Comparison of ENCODE assay signal across 11 cellular contexts in genomic region chr17:61247438-61247837, GRCh38.
DNase-seq lines count a peak whose midpoint lies in the region; ATAC-seq and TF ChIP-seq lines count a peak whose summit lies in the region.
"Had no signal": no experiment of that assay in that cellular context is flagged by ENCODE, and none has a peak within 500 bp of the region (broad histone marks: within the 10 kb centered on the region; RNA-seq: fewer than 3 reads in every experiment).

No MANE protein-coding gene starts in this region.

- ATAC-seq in HG03469 (IDR thresholded peaks at IDR 0.05; ENCODE audit: unreplicated experiment) = no peak
- no peak for ATAC-seq in GM19455 (IDR thresholded peaks at IDR 0.05; ENCODE audit: unreplicated experiment)

- TF ChIP-seq CTCF in AG09319 (IDR thresholded peaks at IDR 0.05; ENCODE audit: low read depth, low read length) = no peak
- no peak for TF ChIP-seq CTCF in WERI-Rb-1 (IDR thresholded peaks at IDR 0.05; ENCODE audit: low read depth, low read length)

- no peak overlapping the region for H3K4me3 ChIP-seq in WERI-Rb-1 (ENCODE audit: low read depth, low read length)

- no peaks in the 10 kb centered on the region for H3K9me3 ChIP-seq in WERI-Rb-1 (ENCODE audit: severe bottlenecking)

- DNase-seq in AG09319 (ENCODE audit: extremely low read depth, low read depth) (peak; percentile 90), HT1080 (ENCODE audit: low read depth) (peak; percentile 62), amniotic epithelial cell (ENCODE audit: low read depth) (peak; percentile 83), iris pigment epithelial cell (ENCODE audit: low read depth) (peak; percentile 42), WERI-Rb-1 (no peak)
- no peak for DNase-seq in activated CD4-positive, alpha-beta T cell treated with anti-CD3 and anti-CD28 coated beads, Interleukin-2, amount 50 U/mL, for 4 hours
- DNase-seq: activated B cell treated with CpG ODN at 0.5 μM for 24 hours, cerebellar nuclear complex, Karpas-422 had no signal

- H3K27ac ChIP-seq in WERI-Rb-1 = no peak overlapping the region

- H3K27me3 ChIP-seq in WERI-Rb-1 (ENCODE audit: insufficient read depth, low read depth, severe bottlenecking) = no peaks in the 10 kb centered on the region

- H3K36me3 ChIP-seq in WERI-Rb-1 = no peaks in the 10 kb centered on the region

Comparison
In these comparisons a context has a peak if more than half of its experiments do, and no peak if none do; other contexts are left out.
1. DNase-seq: peak in AG09319 (single experiment), HT1080 (single experiment), amniotic epithelial cell (single experiment) and iris pigment epithelial cell (single experiment); none in WERI-Rb-1 (single experiment) and activated CD4-positive, alpha-beta T cell treated with anti-CD3 and anti-CD28 coated beads, Interleukin-2, amount 50 U/mL, for 4 hours (0 of 2).